In genomic region chr9:96232539-96233241, GRCh38 we compare ENCODE assay signal across 9 cellular contexts.
DNase-seq lines count a peak whose midpoint lies in the region; ATAC-seq, FAIRE-seq and TF ChIP-seq lines count a peak whose summit lies in the region.
"Had no signal": no experiment of that assay in that cellular context is flagged by ENCODE, and none has a peak within 500 bp of the region (broad histone marks: within the 10 kb centered on the region; RNA-seq: fewer than 3 reads in every experiment).

No MANE protein-coding gene starts in this region.

- no peaks in the 10 kb centered on the region for H3K79me2 ChIP-seq in GM23338 (replicated peaks; ENCODE audit: insufficient read depth)
- H3K79me2 ChIP-seq in K562 (ENCODE audit: control insufficient read depth, insufficient read depth, low read length): no peaks in the 10 kb centered on the region

- POLR2A ChIA-PET in K562 (lab: Yijun Ruan, JAX): interaction anchor here (0.5 to 1.0 kb wide), 3 partner anchors 13 to 467 kb away, joined by 3 to 4 read pairs (median 3); no protein-coding TSS in a partner anchor

- no TSS peak for BruUV-seq in K562 (replicated peaks; lab: Mats Ljungman, UMichigan)

- H3F3A ChIP-seq in GM23338 (replicated peaks; ENCODE audit: low read depth): no peaks in the 10 kb centered on the region

- peak; percentile 53 to 81 for TF ChIP-seq RAD21 in K562 (CRISPR knock-in tag; conservative IDR thresholded peaks at IDR 0.05 in 1 of 2, IDR thresholded peaks at IDR 0.05 in 1 of 2)

- H3K4me3 ChIP-seq in GM23338: no peak overlapping the region
- no peak overlapping the region for H3K4me3 ChIP-seq in K562
- no peak overlapping the region for H3K4me3 ChIP-seq in skeletal muscle satellite cell (ENCODE audit: low read length)

- H3K4me1 Mint-ChIP-seq in CD14-positive monocyte: no peaks in the 10 kb centered on the region
- no peaks in the 10 kb centered on the region for H3K4me1 Mint-ChIP-seq in GM23338
- H3K4me1 Mint-ChIP-seq in activated T-helper 1 cell treated with anti-CD3 and anti-CD28 coated beads, Interleukin-12 subunit alpha, Interleukin-12 subunit beta, Interleukin-2, Interleukin-4 antibody, amounts not matched to agents 30 ng/mL and 10 ng/mL and 1 ng/mL, durations not matched to agents 14 hours and 24 hours and 36 hours (ENCODE audit: low read depth): no peaks in the 10 kb centered on the region
- H3K4me1 Mint-ChIP-seq: naive B cell had no signal

- TF ChIP-seq POLR2A in K562 (conservative IDR thresholded peaks at IDR 0.05): no peak

- H3K27me3 Mint-ChIP-seq in CD14-positive monocyte (ENCODE audit: low read depth in 3 of 3) (peaks cover 7 to 24% (median 13%) of the 10 kb centered on the region in 3 donors), GM23338 (ENCODE audit: insufficient read depth, low read depth, poor library complexity) (peaks cover 3% of the 10 kb centered on the region)
- peaks cover 44% of the 10 kb centered on the region for H3K27me3 Mint-ChIP-seq in activated T-helper 1 cell treated with anti-CD3 and anti-CD28 coated beads, Interleukin-12 subunit alpha, Interleukin-12 subunit beta, Interleukin-2, Interleukin-4 antibody, amounts not matched to agents 30 ng/mL and 10 ng/mL and 1 ng/mL, durations not matched to agents 14 hours and 24 hours and 36 hours (ENCODE audit: insufficient read depth)

- no peaks in the 10 kb centered on the region for H3K9me2 ChIP-seq in GM23338 (ENCODE audit: insufficient read depth)

- H3K27ac Mint-ChIP-seq in CD14-positive monocyte (no peak overlapping the region), GM23338 (no peak overlapping the region)
- no peak overlapping the region for H3K27ac Mint-ChIP-seq in activated T-helper 1 cell treated with anti-CD3 and anti-CD28 coated beads, Interleukin-12 subunit alpha, Interleukin-12 subunit beta, Interleukin-2, Interleukin-4 antibody, amounts not matched to agents 30 ng/mL and 10 ng/mL and 1 ng/mL, durations not matched to agents 14 hours and 24 hours and 36 hours
- H3K27ac Mint-ChIP-seq: naive B cell had no signal

- intact Hi-C loops in CD14-positive monocyte (cut with micrococcal nuclease): no loop called here
- intact Hi-C loops in K562 (cut with micrococcal nuclease): loop anchor here (1.0 to 10.0 kb wide), 2 partner anchors 85 to 432 kb away; no protein-coding TSS in a partner anchor
- intact Hi-C loops in activated T-helper 1 cell treated with anti-CD3 and anti-CD28 coated beads, Interleukin-12 subunit alpha, Interleukin-12 subunit beta, Interleukin-2, Interleukin-4 antibody, amounts not matched to agents 30 ng/mL and 10 ng/mL and 1 ng/mL, durations not matched to agents 14 hours and 24 hours and 36 hours (cut with micrococcal nuclease): loop anchor here (1.0 to 10.0 kb wide), 2 partner anchors 85 to 432 kb away; no protein-coding TSS in a partner anchor

- no peak for TF ChIP-seq EP300 in K562 (IDR thresholded peaks at IDR 0.05; ENCODE audit: low read length)

- TF ChIP-seq CTCF in CD14-positive monocyte (IDR thresholded peaks at IDR 0.05) (peak; percentile 82), GM23338 (conservative IDR thresholded peaks at IDR 0.05; ENCODE audit: low read depth in 2 of 2) (peak; percentile 89 to 97), K562 (IDR thresholded peaks at IDR 0.05 in 2 of 3, conservative IDR thresholded peaks at IDR 0.05 in 1 of 3; ENCODE audit: insufficient read depth in 2 of 3, low read depth in 1 of 3, low read length in 3 of 3) (peak; percentile 75 to 88 (median 88))

- CTCF ChIA-PET in K562 (lab: Yijun Ruan, JAX; ENCODE audit: low intra/inter-chr PET ratio): interaction anchor here (1.4 to 2.2 kb wide), 2 partner anchors 85 to 434 kb away, joined by 3 to 21 read pairs; no protein-coding TSS in a partner anchor

- FAIRE-seq in K562 (lab: Jason Lieb, UNC): peak; percentile 80

- H3K9ac ChIP-seq in K562 (ENCODE audit: insufficient read depth in 1 of 2, low read depth in 2 of 2, low read length in 2 of 2) (no peak overlapping the region), skeletal muscle satellite cell (ENCODE audit: low read depth, low read length) (no peak overlapping the region)

- ATAC-seq in GM23338 (peak; percentile 96), K562 (peak; percentile 93)

- H3K27me3 ChIP-seq in GM23338 (ENCODE audit: insufficient read depth) (no peaks in the 10 kb centered on the region), K562 (ENCODE audit: control insufficient read depth in 2 of 2, insufficient read depth in 2 of 2, low read length in 2 of 2) (peaks cover 2 to 13% of the 10 kb centered on the region in 2 experiments; a peak in 3 of 5 replicates), skeletal muscle satellite cell (ENCODE audit: control insufficient read depth, insufficient read depth, low read length) (peaks cover 24% of the 10 kb centered on the region)

- H3K36me3 Mint-ChIP-seq in CD14-positive monocyte (no peaks in the 10 kb centered on the region), GM23338 (ENCODE audit: low read depth) (no peaks in the 10 kb centered on the region)
- no peaks in the 10 kb centered on the region for H3K36me3 Mint-ChIP-seq in activated T-helper 1 cell treated with anti-CD3 and anti-CD28 coated beads, Interleukin-12 subunit alpha, Interleukin-12 subunit beta, Interleukin-2, Interleukin-4 antibody, amounts not matched to agents 30 ng/mL and 10 ng/mL and 1 ng/mL, durations not matched to agents 14 hours and 24 hours and 36 hours (ENCODE audit: low read depth)
- H3K36me3 Mint-ChIP-seq: naive B cell had no signal

- no peak for DNase-seq in CD14-positive monocyte (ENCODE audit: low spot score)
- DNase-seq in GM23338 (ENCODE audit: low spot score): peak; percentile 78
- peak; percentile 17 for DNase-seq in NOMO-1 treated with dmso at 0.1 percent for 144 hours (lab: John Stamatoyannopoulos, UW; ENCODE audit: unreplicated experiment)
- DNase-seq in K562 (ENCODE audit: extremely low read depth in 1 of 4, low spot score in 3 of 4): peak; percentile 32 to 62 (median 48)
- peak; percentile 77 for DNase-seq in iPS-NIHi7 (ENCODE audit: extremely low spot score)
- no peak for DNase-seq in activated T-helper 1 cell treated with anti-CD3 and anti-CD28 coated beads, Interleukin-12 subunit alpha, Interleukin-12 subunit beta, Interleukin-2, Interleukin-4 antibody, amounts not matched to agents 30 ng/mL and 10 ng/mL and 1 ng/mL, durations not matched to agents 14 hours and 24 hours and 36 hours (ENCODE audit: low spot score)
- DNase-seq in COR-L47 (lab: John Stamatoyannopoulos, UW): no peak
- DNase-seq: naive B cell had no signal

- H3K4me1 ChIP-seq in GM23338 (ENCODE audit: insufficient read depth): no peaks in the 10 kb centered on the region
- no peaks in the 10 kb centered on the region; a peak in 1 of 5 replicates for H3K4me1 ChIP-seq in K562 (replicated peaks in 1 of 2; ENCODE audit: control insufficient read depth in 2 of 2, insufficient read depth in 2 of 2, low read length in 2 of 2)
- H3K4me1 ChIP-seq in skeletal muscle satellite cell (ENCODE audit: control insufficient read depth, insufficient read depth, low read length): peaks cover 6% of the 10 kb centered on the region

- H4K20me1 ChIP-seq in GM23338 (replicated peaks; ENCODE audit: insufficient read depth) (no peaks in the 10 kb centered on the region), K562 (replicated peaks; ENCODE audit: control insufficient read depth, insufficient read depth, low read length) (no peaks in the 10 kb centered on the region)

- in situ Hi-C loops in K562 (cut with MboI): no loop called here

- H2AFZ ChIP-seq in GM23338 (peak overlapping the region; percentile 11), K562 (ENCODE audit: low read depth, low read length) (no peak overlapping the region)

- no peaks in the 10 kb centered on the region for H3K36me3 ChIP-seq in GM23338 (ENCODE audit: insufficient read depth)
- H3K36me3 ChIP-seq in K562 (ENCODE audit: control insufficient read depth, insufficient read depth, low read length): no peaks in the 10 kb centered on the region
- H3K36me3 ChIP-seq in skeletal muscle satellite cell (ENCODE audit: insufficient read depth, low read length): no peaks in the 10 kb centered on the region

- H3K9me3 ChIP-seq in K562 (replicated peaks; ENCODE audit: control insufficient read depth, insufficient read depth, low read depth, low read length) (no peaks in the 10 kb centered on the region), skeletal muscle satellite cell (replicated peaks; ENCODE audit: low read length) (no peaks in the 10 kb centered on the region)

- no peak overlapping the region for H3K4me2 ChIP-seq in GM23338
- H3K4me2 ChIP-seq in K562 (ENCODE audit: insufficient read depth, low read length): no peak overlapping the region
- peak overlapping the region; percentile 38 for H3K4me2 ChIP-seq in skeletal muscle satellite cell (ENCODE audit: low read length)

- 13% methylated on average over 14 of the region's 14 CpGs for WGBS in K562 (ENCODE audit: insufficient coverage, low coverage, missing lambda C conversion rate)

- H3K9me3 Mint-ChIP-seq in CD14-positive monocyte: peaks cover 0 to 3% (median 2%) of the 10 kb centered on the region in 7 donors
- H3K9me3 Mint-ChIP-seq in GM23338: peaks cover 3% of the 10 kb centered on the region; the same call in 1 of the 3 replicates
- H3K9me3 Mint-ChIP-seq in activated T-helper 1 cell treated with anti-CD3 and anti-CD28 coated beads, Interleukin-12 subunit alpha, Interleukin-12 subunit beta, Interleukin-2, Interleukin-4 antibody, amounts not matched to agents 30 ng/mL and 10 ng/mL and 1 ng/mL, durations not matched to agents 14 hours and 24 hours and 36 hours: peaks cover 7% of the 10 kb centered on the region

- H3K27ac ChIP-seq in GM23338 (ENCODE audit: low read depth): no peak overlapping the region
- no peak overlapping the region for H3K27ac ChIP-seq in K562 (ENCODE audit: extremely low read depth, low read depth, low read length)

- H3K9me1 ChIP-seq in K562 (ENCODE audit: control insufficient read depth, insufficient read depth, low read length): no peaks in the 10 kb centered on the region

- H3K4me3 Mint-ChIP-seq in CD14-positive monocyte: no peak overlapping the region
- no peak overlapping the region for H3K4me3 Mint-ChIP-seq in GM23338
- H3K4me3 Mint-ChIP-seq in activated T-helper 1 cell treated with anti-CD3 and anti-CD28 coated beads, Interleukin-12 subunit alpha, Interleukin-12 subunit beta, Interleukin-2, Interleukin-4 antibody, amounts not matched to agents 30 ng/mL and 10 ng/mL and 1 ng/mL, durations not matched to agents 14 hours and 24 hours and 36 hours: no peak overlapping the region
- H3K4me3 Mint-ChIP-seq: naive B cell had no signal

TF ChIP-seq in GM23338, 12 proteins besides CTCF, POLR2A, EP300 and RAD21 (continues in another document):
- no peak for TF ChIP-seq ZNF331 (CRISPR knock-in tag; IDR thresholded peaks at IDR 0.05; ENCODE audit: low read depth)
- TF ChIP-seq POLR2AphosphoS5 (IDR thresholded peaks at IDR 0.05; ENCODE audit: low read depth): no peak
- no peak for TF ChIP-seq ZNF114 (CRISPR knock-in tag; IDR thresholded peaks at IDR 0.05)
- no peak for TF ChIP-seq STAT1 (IDR thresholded peaks at IDR 0.05; ENCODE audit: unreplicated experiment)

TF ChIP-seq in K562, 482 proteins besides CTCF, POLR2A, EP300 and RAD21 (continues in another document):
- TF ChIP-seq ZNF507 (tag; conservative IDR thresholded peaks at IDR 0.05): no peak
- TF ChIP-seq SMC3 (conservative IDR thresholded peaks at IDR 0.05; ENCODE audit: insufficient read depth, low read depth, low read length): 0 out of 2 replicates have a peak, but pooled peaks have one; percentile 42
- TF ChIP-seq ZNF140 (CRISPR knock-in tag; IDR thresholded peaks at IDR 0.05): no peak
- TF ChIP-seq KLF16 (IDR thresholded peaks at IDR 0.05): 0 out of 2 replicates have a peak, but pooled peaks have one; percentile 28

Comparison
In these comparisons a context has a peak if more than half of its experiments do, and no peak if none do; other contexts are left out.
1. DNase-seq: peak in GM23338 (single experiment), NOMO-1 treated with dmso at 0.1 percent for 144 hours (single experiment), K562 (4 of 4) and iPS-NIHi7 (single experiment); none in CD14-positive monocyte (single experiment), activated T-helper 1 cell treated with anti-CD3 and anti-CD28 coated beads, Interleukin-12 subunit alpha, Interleukin-12 subunit beta, Interleukin-2, Interleukin-4 antibody, amounts not matched to agents 30 ng/mL and 10 ng/mL and 1 ng/mL, durations not matched to agents 14 hours and 24 hours and 36 hours (single experiment) and COR-L47 (single experiment).
2. intact Hi-C loops: an anchor here in K562 (1.0 to 10.0 kb wide) and activated T-helper 1 cell treated with anti-CD3 and anti-CD28 coated beads, Interleukin-12 subunit alpha, Interleukin-12 subunit beta, Interleukin-2, Interleukin-4 antibody, amounts not matched to agents 30 ng/mL and 10 ng/mL and 1 ng/mL, durations not matched to agents 14 hours and 24 hours and 36 hours (1.0 to 10.0 kb wide); none called in CD14-positive monocyte.
3. Peak in every context shown above with its lines, with median percentiles within 50 percentile points of each other: CTCF ChIP-seq.